Comparison of ENCODE assay signal across 12 cellular contexts in genomic region chr5:36060516-36060885, GRCh38. TPM values are rescaled to one million over a fixed set of nuclear protein-coding genes. Genes with fewer than 3 reads are reported as not detected.
A peak's percentile ranks its signal among the peaks of the same experiment; 100 is the strongest.
DNase-seq lines count a peak whose midpoint lies in the region; ATAC-seq and TF ChIP-seq lines count a peak whose summit lies in the region.
"Had no signal": no experiment of that assay in that cellular context is flagged by ENCODE, and none has a peak within 500 bp of the region (broad histone marks: within the 10 kb centered on the region; RNA-seq: fewer than 3 reads in every experiment).

No MANE protein-coding gene starts in this region.

- TF ChIP-seq CTCF in GM12873 (IDR thresholded peaks at IDR 0.05; ENCODE audit: insufficient read depth, low read depth, low read length, missing control alignments) (peak; percentile 21), endodermal cell (conservative IDR thresholded peaks at IDR 0.05) (peak; percentile 56)

- H3K9me3 ChIP-seq in endodermal cell (ENCODE audit: control insufficient read depth, low read length) = no peaks in the 10 kb centered on the region
- H3K9me3 ChIP-seq in mesenchymal stem cell (ENCODE audit: control insufficient read depth, low read length) = no peaks in the 10 kb centered on the region

- H3K27me3 Mint-ChIP-seq in endodermal cell (ENCODE audit: insufficient read depth) = peaks cover 15% of the 10 kb centered on the region

- H3K4me3 ChIP-seq in endodermal cell (ENCODE audit: low read length) (no peak overlapping the region), mesenchymal stem cell (ENCODE audit: insufficient read depth in 1 of 2, low read depth in 1 of 2, low read length in 2 of 2) (no peak overlapping the region)
- H3K4me3 ChIP-seq: dorsolateral prefrontal cortex had no signal

- H2BK5ac ChIP-seq in mesenchymal stem cell (ENCODE audit: low read depth, low read length, poor library complexity, severe bottlenecking) = no peak overlapping the region

- peaks cover 5% of the 10 kb centered on the region for H3K9me3 Mint-ChIP-seq in endodermal cell
- H3K9me3 Mint-ChIP-seq: activated T-helper 17 cell treated with anti-CD3 and anti-CD28 coated beads, Interleukin-2, amount 50 U/mL, for 72 hours; stimulated activated naive CD8-positive, alpha-beta T cell treated with anti-CD3 and anti-CD28 coated beads, Interleukin-15, Interleukin-2, amounts not matched to agents 100 ng/mL and 50 ng/mL, for 24 hours; T-cell had no signal

- no peak overlapping the region for H3K4me3 Mint-ChIP-seq in endodermal cell
- H3K4me3 Mint-ChIP-seq: activated T-helper 17 cell treated with anti-CD3 and anti-CD28 coated beads, Interleukin-2, amount 50 U/mL, for 72 hours; stimulated activated naive CD8-positive, alpha-beta T cell treated with anti-CD3 and anti-CD28 coated beads, Interleukin-15, Interleukin-2, amounts not matched to agents 100 ng/mL and 50 ng/mL, for 24 hours; T-cell had no signal

- no peak overlapping the region for H2BK12ac ChIP-seq in mesenchymal stem cell (ENCODE audit: low read length in 2 of 2)

- 89 to 94% methylated on average over 4 to 10 of the region's 10 CpGs for WGBS in endodermal cell (ENCODE audit: insufficient coverage in 1 of 2, insufficient read length in 1 of 2), 2 experiments
- 92% methylated on average over 10 of the region's 10 CpGs for WGBS in mesenchymal stem cell

- no peak overlapping the region for H3K4ac ChIP-seq in mesenchymal stem cell (ENCODE audit: low read depth in 1 of 2, low read length in 2 of 2)

- no peak overlapping the region for H3K23ac ChIP-seq in mesenchymal stem cell (ENCODE audit: low read length in 2 of 2)

- ATAC-seq in GM18502 (IDR thresholded peaks at IDR 0.05; ENCODE audit: poor library complexity, unreplicated experiment) = no peak
- ATAC-seq: activated T-helper 17 cell treated with anti-CD3 and anti-CD28 coated beads, Interleukin-2, amount 50 U/mL, for 72 hours; T-cell had no signal

- H2BK15ac ChIP-seq in mesenchymal stem cell (ENCODE audit: low read depth, poor library complexity, severe bottlenecking) = no peak overlapping the region

- no peak overlapping the region for H2BK120ac ChIP-seq in mesenchymal stem cell (ENCODE audit: low read depth, low read length)

- peaks cover 17% of the 10 kb centered on the region for H3K4me1 Mint-ChIP-seq in endodermal cell
- H3K4me1 Mint-ChIP-seq: activated T-helper 17 cell treated with anti-CD3 and anti-CD28 coated beads, Interleukin-2, amount 50 U/mL, for 72 hours had no signal

- no peak overlapping the region for H4K8ac ChIP-seq in mesenchymal stem cell (ENCODE audit: low read length)

- peak; percentile 63 for DNase-seq in AG08395 (ENCODE audit: low spot score)
- DNase-seq in MV-4-11 (lab: John Stamatoyannopoulos, UW) = peak; percentile 52
- DNase-seq in endodermal cell = no peak
- no peak for DNase-seq in mesenchymal stem cell
- DNase-seq in activated gamma-delta T cell treated with Interleukin-2 at 50 U/mL for 16 hours = no peak
- no peak for DNase-seq in DMS79 (lab: John Stamatoyannopoulos, UW)
- DNase-seq: dorsolateral prefrontal cortex, T-cell had no signal

- H3K36me3 Mint-ChIP-seq in endodermal cell (ENCODE audit: low read depth) = peaks cover 3% of the 10 kb centered on the region
- H3K36me3 Mint-ChIP-seq: T-cell had no signal

- no peak overlapping the region for H3K9ac ChIP-seq in endodermal cell (ENCODE audit: extremely low read depth, low read length, poor library complexity, severe bottlenecking)
- no peak overlapping the region for H3K9ac ChIP-seq in mesenchymal stem cell (ENCODE audit: low read length)

- no peaks in the 10 kb centered on the region for H3K79me1 ChIP-seq in mesenchymal stem cell (replicated peaks; ENCODE audit: low read length, poor library complexity, severe bottlenecking)

- no peak overlapping the region for H3K18ac ChIP-seq in mesenchymal stem cell (ENCODE audit: low read depth in 1 of 2, low read length in 2 of 2)

- no peak overlapping the region for H3K14ac ChIP-seq in mesenchymal stem cell (ENCODE audit: low read length in 2 of 2)

- H3K27ac Mint-ChIP-seq in endodermal cell = no peak overlapping the region
- H3K27ac Mint-ChIP-seq: activated T-helper 17 cell treated with anti-CD3 and anti-CD28 coated beads, Interleukin-2, amount 50 U/mL, for 72 hours; stimulated activated naive CD8-positive, alpha-beta T cell treated with anti-CD3 and anti-CD28 coated beads, Interleukin-15, Interleukin-2, amounts not matched to agents 100 ng/mL and 50 ng/mL, for 24 hours; T-cell had no signal

- H3K4me1 ChIP-seq in endodermal cell (ENCODE audit: control insufficient read depth, insufficient read depth, low read length) (peaks cover 4% of the 10 kb centered on the region), mesenchymal stem cell (ENCODE audit: control insufficient read depth, insufficient read depth, low read depth, low read length) (no peaks in the 10 kb centered on the region)

- H3K36me3 ChIP-seq in endodermal cell (ENCODE audit: control insufficient read depth, insufficient read depth, low read length) = no peaks in the 10 kb centered on the region
- no peaks in the 10 kb centered on the region for H3K36me3 ChIP-seq in mesenchymal stem cell (ENCODE audit: control insufficient read depth in 1 of 2, insufficient read depth in 2 of 2, low read depth in 1 of 2, low read length in 2 of 2)

- H2AFZ ChIP-seq in mesenchymal stem cell (ENCODE audit: low read depth, low read length) = no peak overlapping the region

- H3K27me3 ChIP-seq in endodermal cell (ENCODE audit: control insufficient read depth, insufficient read depth, low read length, poor library complexity, severe bottlenecking) = peaks cover 8% of the 10 kb centered on the region
- H3K27me3 ChIP-seq in mesenchymal stem cell (ENCODE audit: control insufficient read depth in 1 of 2, insufficient read depth in 1 of 2, low read length in 2 of 2) = peaks cover 15 to 31% of the 10 kb centered on the region in 2 experiments

- H3K27ac ChIP-seq in endodermal cell (ENCODE audit: low read depth, low read length) (no peak overlapping the region), mesenchymal stem cell (ENCODE audit: low read length, poor library complexity, severe bottlenecking) (no peak overlapping the region)
- H3K27ac ChIP-seq: dorsolateral prefrontal cortex had no signal

- no peak overlapping the region for H4K91ac ChIP-seq in mesenchymal stem cell (ENCODE audit: low read length)

- no peak overlapping the region for H3K4me2 ChIP-seq in mesenchymal stem cell (ENCODE audit: low read length, poor library complexity, severe bottlenecking)

- no peak overlapping the region for H2AK5ac ChIP-seq in mesenchymal stem cell (ENCODE audit: low read length, severe bottlenecking)

RNA-seq across cellular contexts. Expression of gene UGT3A2, which starts 6.2 kb away (rescaled TPM):
- 10 to 100 TPM; 15.5 to 25.3 TPM for total RNA-seq in endodermal cell
- polyA plus RNA-seq in endodermal cell (2013, experiment 1 of 2) = 5.1 TPM
- 6.0 TPM for polyA plus RNA-seq in endodermal cell (2013, experiment 2 of 2)
- not detected for polyA plus RNA-seq in mesenchymal stem cell (2013, experiment 1 of 2)
- not detected for polyA plus RNA-seq in mesenchymal stem cell (2013, experiment 2 of 2)
- total RNA-seq: T-cell had no signal

Comparison
In these comparisons a context has a peak if more than half of its experiments do, and no peak if none do; other contexts are left out.
1. DNase-seq: peak in AG08395 (single experiment) and MV-4-11 (single experiment); none in endodermal cell (single experiment), mesenchymal stem cell (single experiment), activated gamma-delta T cell treated with Interleukin-2 at 50 U/mL for 16 hours (single experiment) and DMS79 (single experiment).